8 cellular contexts compared by ENCODE assay signal in the genomic region with DNA sequence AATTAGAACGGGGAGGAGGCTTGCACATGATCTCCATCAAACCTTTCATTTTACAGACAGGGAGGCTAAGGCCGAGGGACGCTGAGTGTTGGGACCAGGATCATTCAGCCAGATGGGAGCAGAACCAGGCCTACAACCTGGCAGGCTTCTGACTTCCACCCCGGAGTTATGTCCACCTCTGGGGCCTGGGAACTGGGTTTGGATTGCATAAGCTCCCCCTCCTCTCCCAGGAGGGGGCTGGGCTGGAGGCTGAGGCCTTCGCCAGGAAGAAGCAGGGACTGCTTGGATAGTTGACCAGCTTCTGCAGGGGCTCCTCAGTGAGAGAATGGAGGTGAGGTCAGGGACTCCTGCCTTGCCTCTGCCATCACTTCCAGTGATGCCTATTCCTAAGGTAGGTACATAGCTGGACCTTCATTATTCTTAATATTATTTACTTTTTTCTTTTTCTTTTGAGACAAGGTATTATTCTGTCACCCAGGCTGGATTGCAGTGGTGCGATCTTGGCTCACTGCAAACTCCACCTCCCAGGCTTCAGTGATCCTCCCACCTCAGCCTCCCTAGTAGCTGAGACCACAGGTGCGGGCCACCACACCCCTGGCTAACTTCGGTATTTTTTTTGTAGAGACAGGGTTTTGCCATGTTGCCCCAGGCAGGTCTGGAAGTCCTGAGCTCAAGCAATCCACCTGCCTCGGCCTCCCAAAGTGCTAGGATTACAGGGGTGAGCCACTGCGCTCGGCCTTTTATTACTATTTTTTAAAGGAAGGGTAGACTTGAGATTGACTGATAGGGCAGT. TPM values are rescaled to one million over a fixed set of nuclear protein-coding genes. Genes with fewer than 3 reads are reported as not detected.
DNase-seq lines count a peak whose midpoint lies in the region; ATAC-seq and TF ChIP-seq lines count a peak whose summit lies in the region.

No MANE protein-coding gene starts in this region.

- no peak for ATAC-seq in activated CD4-positive, alpha-beta T cell treated with anti-CD3 and anti-CD28 coated beads for 36 hours
- ATAC-seq in Panc1: 0 out of 2 replicates have a peak, but pooled peaks have one; percentile 14
- no peak for ATAC-seq in stimulated activated memory B cell treated with anti-CD40 and anti-IgM and Interleukin-4, amounts not matched to agents 10 μg/mL and 1 μg/mL and 100 μg/mL, for 72 hours

- H3K4me3 ChIP-seq in Panc1 (ENCODE audit: low read depth in 2 of 2, low read length in 2 of 2) (peak overlapping the region in 1 of 2 experiments; percentile 53; a peak in 1 of 4 replicates), esophagus muscularis mucosa (peak overlapping the region in 3 of 4 donors; percentile 58 to 61 (median 59))

- H3K27me3 Mint-ChIP-seq in activated CD4-positive, alpha-beta T cell treated with anti-CD3 and anti-CD28 coated beads for 36 hours: no peaks in the 10 kb centered on the region
- H3K27me3 Mint-ChIP-seq in stimulated activated memory B cell treated with anti-CD40 and anti-IgM and Interleukin-4, amounts not matched to agents 10 μg/mL and 1 μg/mL and 100 μg/mL, for 72 hours: no peaks in the 10 kb centered on the region

- peak; percentile 19 for DNase-seq in activated CD4-positive, alpha-beta T cell treated with anti-CD3 and anti-CD28 coated beads for 36 hours
- DNase-seq in activated CD4-positive, alpha-beta T cell treated with anti-CD3 and anti-CD28 coated beads for 48 hours: no peak
- DNase-seq in Panc1 (ENCODE audit: low read depth, low spot score) (no peak), esophagus muscularis mucosa (ENCODE audit: extremely low spot score) (no peak), NCI-H2107 treated with DMSO at 0.1 percent for 48 hours (lab: John Stamatoyannopoulos, UW; ENCODE audit: unreplicated experiment) (no peak), posterior vena cava (ENCODE audit: low spot score) (no peak), NCI-H1436 (lab: John Stamatoyannopoulos, UW) (no peak)

- H3K36me3 Mint-ChIP-seq in activated CD4-positive, alpha-beta T cell treated with anti-CD3 and anti-CD28 coated beads for 36 hours (ENCODE audit: low read depth): peaks cover 14% of the 10 kb centered on the region
- H3K36me3 Mint-ChIP-seq in stimulated activated memory B cell treated with anti-CD40 and anti-IgM and Interleukin-4, amounts not matched to agents 10 μg/mL and 1 μg/mL and 100 μg/mL, for 72 hours: peaks cover 5% of the 10 kb centered on the region

- H3K27me3 ChIP-seq in Panc1 (ENCODE audit: control insufficient read depth, insufficient read depth, low read length) (no peaks in the 10 kb centered on the region), esophagus muscularis mucosa (peaks cover 0 to 21% (median 0%) of the 10 kb centered on the region in 4 donors)

- H3K36me3 ChIP-seq in Panc1 (ENCODE audit: control insufficient read depth, insufficient read depth, low read length) (no peaks in the 10 kb centered on the region), esophagus muscularis mucosa (no peaks in the 10 kb centered on the region)

- H3K9me3 Mint-ChIP-seq in activated CD4-positive, alpha-beta T cell treated with anti-CD3 and anti-CD28 coated beads for 36 hours (ENCODE audit: low read depth): no peaks in the 10 kb centered on the region
- H3K9me3 Mint-ChIP-seq in stimulated activated memory B cell treated with anti-CD40 and anti-IgM and Interleukin-4, amounts not matched to agents 10 μg/mL and 1 μg/mL and 100 μg/mL, for 72 hours: no peaks in the 10 kb centered on the region

- in situ Hi-C loops in Panc1 (cut with HindIII; ENCODE audit: low pct_unique_long_range_greater_than_20kb, low sequenced_read_pairs): no loop called here

- WGBS in esophagus muscularis mucosa: 80% methylated on average over 10 of the region's 11 CpGs

- TSS peak; percentile 62 for BruUV-seq in Panc1 (replicated peaks; lab: Mats Ljungman, UMichigan)

- H3K27ac Mint-ChIP-seq in activated CD4-positive, alpha-beta T cell treated with anti-CD3 and anti-CD28 coated beads for 36 hours: peak overlapping the region; percentile 83
- H3K27ac Mint-ChIP-seq in stimulated activated memory B cell treated with anti-CD40 and anti-IgM and Interleukin-4, amounts not matched to agents 10 μg/mL and 1 μg/mL and 100 μg/mL, for 72 hours: peak overlapping the region; percentile 90

- POLR2A ChIA-PET in activated CD4-positive, alpha-beta T cell treated with anti-CD3 and anti-CD28 coated beads for 36 hours (lab: Charles Lee): interaction anchor here (0.6 to 1.8 kb wide), 3 partner anchors 33 to 91 kb away, joined by 3 to 7 read pairs (median 4); a partner anchor contains a TSS
- POLR2A ChIA-PET in Panc1 (lab: Charles Lee): no interaction called here

- peaks cover 11% of the 10 kb centered on the region for H3K4me1 ChIP-seq in Panc1 (ENCODE audit: control insufficient read depth, insufficient read depth, low read length)
- H3K4me1 ChIP-seq in esophagus muscularis mucosa: peaks cover 6 to 16% (median 10%) of the 10 kb centered on the region in 4 donors

- no peak for TF ChIP-seq EP300 in esophagus muscularis mucosa (IDR thresholded peaks at IDR 0.05)

- TF ChIP-seq POLR2A in esophagus muscularis mucosa (IDR thresholded peaks at IDR 0.05; ENCODE audit: low read depth): no peak

- peaks cover 33% of the 10 kb centered on the region for H3K4me1 Mint-ChIP-seq in activated CD4-positive, alpha-beta T cell treated with anti-CD3 and anti-CD28 coated beads for 36 hours
- peaks cover 56% of the 10 kb centered on the region for H3K4me1 Mint-ChIP-seq in stimulated activated memory B cell treated with anti-CD40 and anti-IgM and Interleukin-4, amounts not matched to agents 10 μg/mL and 1 μg/mL and 100 μg/mL, for 72 hours

- intact Hi-C loops in activated CD4-positive, alpha-beta T cell treated with anti-CD3 and anti-CD28 coated beads for 36 hours (cut with DNase I, micrococcal nuclease): loop anchor here (1.0 to 5.0 kb wide), 6 partner anchors 72 to 436 kb away; a partner anchor contains a TSS
- intact Hi-C loops in Panc1 (cut with micrococcal nuclease; ENCODE audit: unreplicated experiment) (loop anchor here (5.0 kb wide), 1 partner anchor 69 kb away; no protein-coding TSS in a partner anchor), esophagus muscularis mucosa (cut with DNase I) (no loop called here), posterior vena cava (cut with DNase I) (no loop called here)

- H3K9me3 ChIP-seq in Panc1 (ENCODE audit: control insufficient read depth, insufficient read depth, low read depth, low read length) (no peaks in the 10 kb centered on the region), esophagus muscularis mucosa (no peaks in the 10 kb centered on the region)

- CTCF ChIA-PET in activated CD4-positive, alpha-beta T cell treated with anti-CD3 and anti-CD28 coated beads for 36 hours (lab: Charles Lee): interaction anchor here (0.7 to 1.4 kb wide), 2 partner anchors 15 to 96 kb away, joined by 3 to 8 read pairs; no protein-coding TSS in a partner anchor
- CTCF ChIA-PET in Panc1 (lab: Charles Lee): interaction anchor here (1.0 kb wide), 1 partner anchor 866 kb away, joined by 4 read pairs; no protein-coding TSS in a partner anchor

- H3K27ac ChIP-seq in Panc1 (ENCODE audit: low read length) (peak overlapping the region; percentile 55), esophagus muscularis mucosa (replicated peaks in 1 of 4) (no peak overlapping the region)

- TF ChIP-seq CTCF in Panc1 (IDR thresholded peaks at IDR 0.05) (no peak), esophagus muscularis mucosa (IDR thresholded peaks at IDR 0.05) (no peak)

- H3K4me3 Mint-ChIP-seq in activated CD4-positive, alpha-beta T cell treated with anti-CD3 and anti-CD28 coated beads for 36 hours: peak overlapping the region; percentile 85
- peak overlapping the region; percentile 88 for H3K4me3 Mint-ChIP-seq in stimulated activated memory B cell treated with anti-CD40 and anti-IgM and Interleukin-4, amounts not matched to agents 10 μg/mL and 1 μg/mL and 100 μg/mL, for 72 hours

RNA-seq across cellular contexts. Expression of a gene that starts 1.3 kb away (rescaled TPM):
- 10 to 100 TPM; 28.1 to 35.5 TPM for total RNA-seq in activated CD4-positive, alpha-beta T cell treated with anti-CD3 and anti-CD28 coated beads for 36 hours
- 21.8 TPM for total RNA-seq in Panc1 (2021; ENCODE audit: unreplicated experiment)
- 7.3 TPM for polyA plus RNA-seq in Panc1 (2012; ENCODE audit: insufficient read length)
- 1 to 10 TPM; 1.9 to 5.0 (median 4.1) TPM for total RNA-seq in esophagus muscularis mucosa
- total RNA-seq in posterior vena cava: 1 to 10 TPM; 4.0 to 6.5 TPM

Comparison
In these comparisons a context has a peak if more than half of its experiments do, and no peak if none do; other contexts are left out.
1. intact Hi-C loops: an anchor here in activated CD4-positive, alpha-beta T cell treated with anti-CD3 and anti-CD28 coated beads for 36 hours (1.0 to 5.0 kb wide) and Panc1 (5.0 kb wide); none called in esophagus muscularis mucosa and posterior vena cava.